In the genomic region with DNA sequence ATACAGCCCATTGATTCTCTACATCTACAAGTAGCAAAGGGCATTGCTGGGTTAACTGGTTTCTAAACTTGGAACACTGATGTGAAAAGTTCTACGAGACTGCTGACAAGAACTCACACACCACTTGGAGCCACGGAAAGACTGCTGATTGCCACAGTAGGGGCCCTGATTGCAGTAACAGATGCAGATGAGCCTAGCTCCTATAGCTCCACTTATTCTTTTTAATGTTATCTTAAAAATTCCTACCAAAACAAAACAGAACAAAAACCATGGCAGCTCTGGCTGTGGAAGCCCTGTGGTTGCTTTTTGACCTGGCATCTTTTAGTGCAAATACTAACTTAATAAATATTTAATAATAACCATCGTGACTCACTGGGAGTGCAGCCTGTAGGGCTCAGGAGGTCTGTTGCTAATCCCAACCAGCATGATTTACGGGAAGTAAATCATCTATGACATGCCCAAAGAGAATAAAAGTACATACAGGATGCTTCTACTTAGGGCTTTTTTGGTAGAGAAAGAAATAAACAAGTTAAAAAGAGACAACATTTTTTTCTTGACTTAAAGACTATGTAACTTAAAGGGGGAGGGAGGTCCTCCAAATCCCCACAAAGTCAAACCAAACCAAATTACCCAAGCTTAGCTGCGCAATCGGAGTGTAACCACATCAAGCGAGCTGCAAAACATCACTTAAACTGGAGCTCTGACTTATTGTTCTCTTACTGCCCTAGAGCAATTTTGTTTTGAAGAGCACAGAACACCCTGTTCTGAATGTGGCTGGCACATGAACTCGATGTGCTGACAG, we compare ENCODE assay signal across 8 cellular contexts.
DNase-seq lines count a peak whose midpoint lies in the region; ATAC-seq and TF ChIP-seq lines count a peak whose summit lies in the region.

No MANE protein-coding gene starts in this region.

- DNase-seq in D341Med (ENCODE audit: low spot score) (peak; percentile 46), NCI-H345 treated with DMSO at 0.1 percent for 48 hours (lab: John Stamatoyannopoulos, UW; ENCODE audit: unreplicated experiment) (peak; percentile 16), foreskin keratinocyte (peak; percentile 76 to 90), omental fat pad (ENCODE audit: low spot score) (no peak), ureter (ENCODE audit: low spot score) (peak; percentile 62), NCI-H1694 treated with DMSO at 0.1 percent for 48 hours (lab: John Stamatoyannopoulos, UW) (no peak)
- DNase-seq in activated effector memory CD4-positive, alpha-beta T cell treated with Interleukin-2 at 50 U/mL for 16 hours, result peak; percentile 54

- no peak for TF ChIP-seq CTCF in foreskin keratinocyte (conservative IDR thresholded peaks at IDR 0.05)
- no peak for TF ChIP-seq CTCF in omental fat pad (IDR thresholded peaks at IDR 0.05)

- H3K4me1 ChIP-seq in foreskin keratinocyte, result peaks cover 59% of the 10 kb centered on the region

- ATAC-seq in foreskin keratinocyte (peak; percentile 78), omental fat pad (ENCODE audit: low FRiP score) (peak; percentile 68), HG02885 (IDR thresholded peaks at IDR 0.05; ENCODE audit: poor library complexity, unreplicated experiment) (no peak)

- peak overlapping the region; percentile 58 for H3K27ac ChIP-seq in foreskin keratinocyte

- no peaks in the 10 kb centered on the region for H3K27me3 ChIP-seq in foreskin keratinocyte

Comparison
In these comparisons a context has a peak if more than half of its experiments do, and no peak if none do; other contexts are left out.
1. DNase-seq: peak in D341Med (single experiment), NCI-H345 treated with DMSO at 0.1 percent for 48 hours (single experiment), activated effector memory CD4-positive, alpha-beta T cell treated with Interleukin-2 at 50 U/mL for 16 hours (single experiment), foreskin keratinocyte (2 of 2) and ureter (single experiment); none in omental fat pad (single experiment) and NCI-H1694 treated with DMSO at 0.1 percent for 48 hours (single experiment).